In genomic region chr6:137843206-137843605, GRCh38 we compare ENCODE assay signal across 14 cellular contexts. TPM values are rescaled to one million over a fixed set of nuclear protein-coding genes. Genes with fewer than 3 reads are reported as not detected.
A peak's percentile ranks its signal among the peaks of the same experiment; 100 is the strongest.
DNase-seq lines count a peak whose midpoint lies in the region; ATAC-seq, FAIRE-seq and TF ChIP-seq lines count a peak whose summit lies in the region.
"Had no signal": no experiment of that assay in that cellular context is flagged by ENCODE, and none has a peak within 500 bp of the region (broad histone marks: within the 10 kb centered on the region; RNA-seq: fewer than 3 reads in every experiment).

No MANE protein-coding gene starts in this region.

- no peaks in the 10 kb centered on the region for H3K27me3 ChIP-seq in bronchial epithelial cell (ENCODE audit: control insufficient read depth, insufficient read depth, low read length)
- H3K27me3 ChIP-seq in GM23248 (replicated peaks; ENCODE audit: insufficient read depth): no peaks in the 10 kb centered on the region
- H3K27me3 ChIP-seq: BLaER1 treated with 17β-estradiol and CSF1 and Interleukin-3, amounts not matched to agents 10 nM and 100 nM had no signal

- H3F3A ChIP-seq in GM23248 (ENCODE audit: insufficient read depth): no peaks in the 10 kb centered on the region

- H3K9me3 ChIP-seq in GM23248 (ENCODE audit: low read depth): no peaks in the 10 kb centered on the region
- H3K9me3 ChIP-seq: HAP-1 had no signal

- H3K4me3 ChIP-seq in bronchial epithelial cell (ENCODE audit: low read depth, low read length) (no peak overlapping the region), GM23248 (no peak overlapping the region)
- H3K4me3 ChIP-seq: BLaER1 treated with 17β-estradiol and CSF1 and Interleukin-3, amounts not matched to agents 10 nM and 100 nM; HAP-1 had no signal

- no peaks in the 10 kb centered on the region for H3K79me2 ChIP-seq in GM23248 (ENCODE audit: insufficient read depth)

- no peak overlapping the region for H3K27ac ChIP-seq in GM23248
- H3K27ac ChIP-seq: BLaER1 treated with 17β-estradiol and CSF1 and Interleukin-3, amounts not matched to agents 10 nM and 100 nM had no signal

- H3K4me2 ChIP-seq in GM23248 (ENCODE audit: unreplicated experiment): no peak overlapping the region

- peak; percentile 32 for DNase-seq in KBM-7
- peak; percentile 78 for DNase-seq in MV-4-11 (lab: John Stamatoyannopoulos, UW)
- no peak for DNase-seq in bronchial epithelial cell (ENCODE audit: low read depth)
- DNase-seq in GM23248: no peak
- DNase-seq in SHP77 treated with DMSO at 0.1 percent for 48 hours (lab: John Stamatoyannopoulos, UW): no peak
- DNase-seq: Caco-2; CD4-positive, alpha-beta T cell had no signal

- no peak overlapping the region for H3K9ac ChIP-seq in GM23248
- H3K9ac ChIP-seq: BLaER1 treated with 17β-estradiol and CSF1 and Interleukin-3, amounts not matched to agents 10 nM and 100 nM had no signal

- no peaks in the 10 kb centered on the region for H3K9me2 ChIP-seq in GM23248 (ENCODE audit: insufficient read depth)

- in situ Hi-C loops in KBM-7 (cut with MboI; ENCODE audit: low pct_unique_long_range_greater_than_20kb, low sequenced_read_pairs): no loop called here
- in situ Hi-C loops in GM23248 (cut with MboI): no loop called here

- no peak for ATAC-seq in GM21529 (IDR thresholded peaks at IDR 0.05; ENCODE audit: unreplicated experiment)
- ATAC-seq: HepG2 had no signal

- no peaks in the 10 kb centered on the region for H3K4me1 ChIP-seq in GM23248 (ENCODE audit: insufficient read depth)

- no peak overlapping the region for H2AFZ ChIP-seq in GM23248

- peak; percentile 55 for FAIRE-seq in bronchial epithelial cell (lab: Jason Lieb, UNC)
- FAIRE-seq: D721Med, G401.6, GM12891, HepG2 had no signal

- H4K20me1 ChIP-seq in GM23248 (ENCODE audit: insufficient read depth): no peaks in the 10 kb centered on the region
- H4K20me1 ChIP-seq: BLaER1 treated with 17β-estradiol and CSF1 and Interleukin-3, amounts not matched to agents 10 nM and 100 nM had no signal

- no peak for TF ChIP-seq CTCF in bronchial epithelial cell (IDR thresholded peaks at IDR 0.05; ENCODE audit: insufficient read depth, low read length, severe bottlenecking)

- H3K36me3 ChIP-seq in bronchial epithelial cell (ENCODE audit: control insufficient read depth, insufficient read depth, low read length) (no peaks in the 10 kb centered on the region), GM23248 (ENCODE audit: low read depth) (no peaks in the 10 kb centered on the region)
- H3K36me3 ChIP-seq: HAP-1 had no signal

RNA-seq across cellular contexts. Expression of gene TNFAIP3, which starts 23.9 kb away (rescaled TPM):
- 2.1 and 3.2 TPM in 2 replicates for total RNA-seq in bronchial epithelial cell
- total RNA-seq in GM23248 (2014; rRNA removed; shearing (Covaris generic)): 2.1 and 2.7 TPM in 2 replicates
- 6.3 and 7.4 TPM in 2 replicates for polyA plus RNA-seq in GM23248 (2016; fragmentation: Nextera tagmentation; extraction: Ambion mirVana)

Comparison
In these comparisons a context has a peak if more than half of its experiments do, and no peak if none do; other contexts are left out.
1. DNase-seq: peak in KBM-7 (single experiment) and MV-4-11 (single experiment); none in bronchial epithelial cell (single experiment), GM23248 (single experiment) and SHP77 treated with DMSO at 0.1 percent for 48 hours (single experiment).